25 cellular contexts compared by ENCODE assay signal in genomic region chr3:45211466-45212094, GRCh38. TPM values are rescaled to one million over a fixed set of nuclear protein-coding genes. Genes with fewer than 3 reads are reported as not detected.
DNase-seq lines count a peak whose midpoint lies in the region; TF ChIP-seq lines count a peak whose summit lies in the region.
"Had no signal": no experiment of that assay in that cellular context is flagged by ENCODE, and none has a peak within 500 bp of the region (broad histone marks: within the 10 kb centered on the region; RNA-seq: fewer than 3 reads in every experiment).

No MANE protein-coding gene starts in this region.

- CTCF ChIA-PET in AG04450 (lab: Charles Lee) = interaction anchor here (0.6 to 4.3 kb wide), 12 partner anchors 8 to 296 kb away, joined by 3 to 141 read pairs (median 6); no protein-coding TSS in a partner anchor

- no peak for TF ChIP-seq CTCF in AG04450 (IDR thresholded peaks at IDR 0.05; ENCODE audit: low read depth, low read length)
- no peak for TF ChIP-seq CTCF in adrenal gland (IDR thresholded peaks at IDR 0.05)
- TF ChIP-seq CTCF in fibroblast of villous mesenchyme (IDR thresholded peaks at IDR 0.05; ENCODE audit: insufficient read depth, low read depth, low read length) = no peak
- no peak for TF ChIP-seq CTCF in osteoblast (IDR thresholded peaks at IDR 0.05; ENCODE audit: extremely low read depth, low read depth, low read length)

- H3K27ac ChIP-seq in AG04450 (ENCODE audit: low read depth, low read length) (peak overlapping the region; percentile 39), adrenal gland (peak overlapping the region; percentile 22 to 87 (median 74)), osteoblast (ENCODE audit: low read depth, low read length) (no peak overlapping the region)
- H3K27ac ChIP-seq: brain microvascular endothelial cell had no signal

- POLR2A ChIA-PET in AG04450 (lab: Yijun Ruan, JAX) = interaction anchor here (0.6 kb wide), 1 partner anchor 74 kb away, joined by 4 read pairs; no protein-coding TSS in a partner anchor

- H3K79me2 ChIP-seq in osteoblast (ENCODE audit: insufficient read depth, low read length) = no peaks in the 10 kb centered on the region

- intact Hi-C loops in adrenal gland (cut with DNase I) = no loop called here

- no peaks in the 10 kb centered on the region for H4K20me1 ChIP-seq in osteoblast (ENCODE audit: insufficient read depth, low read length)

- no peaks in the 10 kb centered on the region for H3K36me3 ChIP-seq in adrenal gland (replicated peaks in 1 of 2)
- H3K36me3 ChIP-seq in osteoblast (ENCODE audit: insufficient read depth, low read length) = no peaks in the 10 kb centered on the region
- H3K36me3 ChIP-seq: brain microvascular endothelial cell had no signal

- H3K9me3 ChIP-seq in AG04450 (ENCODE audit: control insufficient read depth, insufficient read depth, low read length) (no peaks in the 10 kb centered on the region; the same call in 1 of the 2 replicates), adrenal gland (replicated peaks in 1 of 3) (no peaks in the 10 kb centered on the region), osteoblast (ENCODE audit: low read depth, low read length) (no peaks in the 10 kb centered on the region)

- H3K4me3 ChIP-seq in AG04450 (ENCODE audit: low read depth, low read length) (no peak overlapping the region), adrenal gland (peak overlapping the region in 1 of 4 donors; percentile 19), fibroblast of villous mesenchyme (ENCODE audit: low read depth, low read length) (no peak overlapping the region), osteoblast (ENCODE audit: insufficient read depth, low read length) (no peak overlapping the region)
- H3K4me3 ChIP-seq: GM23338 had no signal

- no peak overlapping the region for H2AFZ ChIP-seq in osteoblast (ENCODE audit: low read length)
- H2AFZ ChIP-seq: GM23338 had no signal

- no peak overlapping the region for H3K4me2 ChIP-seq in osteoblast (ENCODE audit: insufficient read depth, low read length)
- H3K4me2 ChIP-seq: GM23338 had no signal

- no peak for DNase-seq in AG04450 (ENCODE audit: low read depth, low spot score)
- DNase-seq in adrenal gland = peak; percentile 68 to 86 (median 81)
- peak; percentile 79 for DNase-seq in fibroblast of villous mesenchyme (ENCODE audit: low read depth)
- DNase-seq in osteoblast (ENCODE audit: insufficient read length, low spot score, missing footprints) = peak; percentile 65
- DNase-seq in NAMALWA (ENCODE audit: low spot score) = no peak
- no peak for DNase-seq in NCI-H524 treated with DMSO at 0.1 percent for 48 hours (lab: John Stamatoyannopoulos, UW)
- no peak for DNase-seq in NK-92 treated with Interleukin-12 subunit alpha and Interleukin-12 subunit beta, amount 100 ng/mL, for 24 hours (lab: John Stamatoyannopoulos, UW)
- no peak for DNase-seq in NCI-H2107 (lab: John Stamatoyannopoulos, UW)
- DNase-seq: 8988T; activated CD4-positive, alpha-beta T cell treated with anti-CD3 and anti-CD28 coated beads, Interleukin-2, amount 50 U/mL, for 48 hours; activated CD4-positive, CD25-positive, alpha-beta regulatory T cell treated with anti-CD3 and anti-CD28 coated beads, Interleukin-2, amount 50 U/mL, for 72 hours; activated naive CD4-positive, alpha-beta T cell treated with Interleukin-2 at 50 U/mL for 16 hours; brain microvascular endothelial cell; CD4-positive, alpha-beta T cell; cerebellar nuclear complex; DND-41; HFFc6; mesendoderm; NCI-H1436; NCI-H2081 treated with DMSO at 0.1 percent for 48 hours; NCI-H226; NCI-H69; SHP77; T-helper 2 cell had no signal

- peak in 1 of 2 donors; percentile 62 for TF ChIP-seq POLR2A in adrenal gland (IDR thresholded peaks at IDR 0.05)

- H3K27me3 ChIP-seq in AG04450 (ENCODE audit: control insufficient read depth, insufficient read depth, low read length) (no peaks in the 10 kb centered on the region), adrenal gland (no peaks in the 10 kb centered on the region), osteoblast (ENCODE audit: insufficient read depth, low read length) (no peaks in the 10 kb centered on the region)
- H3K27me3 ChIP-seq: brain microvascular endothelial cell had no signal

- 31 to 52% (median 35%) methylated on average over 6 to 11 of the region's 11 CpGs for WGBS in adrenal gland, 4 donors

- peaks cover 29 to 32% of the 10 kb centered on the region in 2 donors for H3K4me1 ChIP-seq in adrenal gland (replicated peaks in 1 of 2)
- no peaks in the 10 kb centered on the region for H3K4me1 ChIP-seq in osteoblast (ENCODE audit: insufficient read depth, low read length)

RNA-seq across cellular contexts. Expression of gene TMEM158, which starts 14.5 kb away (rescaled TPM):
- polyA plus RNA-seq in AG04450 (2011; rRNA removed) (24.7 and 25.1 TPM in 2 replicates), adrenal gland (10 to 100 TPM in 1 of 3 donors, 1 to 10 TPM in 2; 5.5 to 11.9 (median 8.5) TPM)
- 12.4 and 12.9 TPM in 2 replicates for polyA minus RNA-seq in AG04450 (2011; rRNA and poly(A)+ RNA removed)
- total RNA-seq in adrenal gland (10 to 100 TPM in 7 of 8 donors, 1 to 10 TPM in 1; 8.9 to 31.4 (median 20.8) TPM), fibroblast of villous mesenchyme (22.9 and 46.7 TPM in 2 replicates), osteoblast (4.7 and 9.0 TPM in 2 replicates)
- total RNA-seq: CD4-positive, alpha-beta T cell had no signal

Comparison
In these comparisons a context has a peak if more than half of its experiments do, and no peak if none do; other contexts are left out.
1. DNase-seq: peak in adrenal gland (7 of 7), fibroblast of villous mesenchyme (single experiment) and osteoblast (single experiment); none in AG04450 (single experiment), NAMALWA (single experiment), NCI-H524 treated with DMSO at 0.1 percent for 48 hours (single experiment), NK-92 treated with Interleukin-12 subunit alpha and Interleukin-12 subunit beta, amount 100 ng/mL, for 24 hours (single experiment) and NCI-H2107 (single experiment).